In genomic region chrX:136779346-136779781, GRCh38 we compare ENCODE assay signal across 8 cellular contexts. TPM values are rescaled to one million over a fixed set of nuclear protein-coding genes. Genes with fewer than 3 reads are reported as not detected.
DNase-seq lines count a peak whose midpoint lies in the region; ATAC-seq and TF ChIP-seq lines count a peak whose summit lies in the region.

No MANE protein-coding gene starts in this region.

- H3K27ac Mint-ChIP-seq in activated T-helper 2 cell treated with anti-CD3 and anti-CD28 coated beads, Interferon-gamma antibody, Interleukin-2, Interleukin-4, amounts not matched to agents 10 μg/mL and 5 μg/mL and 100 μg/mL, durations not matched to agents 14 hours and 24 hours and 36 hours = peak overlapping the region; percentile 97

- no peaks in the 10 kb centered on the region for H3K9me3 Mint-ChIP-seq in activated T-helper 2 cell treated with anti-CD3 and anti-CD28 coated beads, Interferon-gamma antibody, Interleukin-2, Interleukin-4, amounts not matched to agents 10 μg/mL and 5 μg/mL and 100 μg/mL, durations not matched to agents 14 hours and 24 hours and 36 hours

- no peak for TF ChIP-seq CTCF in SK-N-SH (IDR thresholded peaks at IDR 0.05)
- no peak for TF ChIP-seq CTCF in spleen (IDR thresholded peaks at IDR 0.05 in 8 of 11, conservative IDR thresholded peaks at IDR 0.05 in 3 of 11)

- no peak overlapping the region for H3K27ac ChIP-seq in SK-N-SH (ENCODE audit: low read depth in 2 of 2, low read length in 1 of 2)
- H3K27ac ChIP-seq in spleen = peak overlapping the region; percentile 71 to 89 (median 85)

- no peak overlapping the region for H3K9ac ChIP-seq in SK-N-SH

- no peaks in the 10 kb centered on the region for H3K9me2 ChIP-seq in SK-N-SH

- H3K27me3 ChIP-seq in SK-N-SH (ENCODE audit: insufficient read depth) (no peaks in the 10 kb centered on the region), spleen (replicated peaks in 1 of 7) (no peaks in the 10 kb centered on the region)

- no peaks in the 10 kb centered on the region for H3K36me3 ChIP-seq in SK-N-SH (replicated peaks in 1 of 2; ENCODE audit: control insufficient read depth in 1 of 2, insufficient read depth in 2 of 2, low read length in 1 of 2)
- H3K36me3 ChIP-seq in spleen = no peaks in the 10 kb centered on the region

- H2AFZ ChIP-seq in SK-N-SH (ENCODE audit: low read depth) = peak overlapping the region; percentile 61; the same call in 1 of the 2 replicates

- no peaks in the 10 kb centered on the region for H3F3A ChIP-seq in SK-N-SH (replicated peaks; ENCODE audit: insufficient read depth)

- CTCF ChIA-PET in SK-N-SH (lab: Yijun Ruan, JAX) = interaction anchor here (1.2 kb wide), 1 partner anchor 11 kb away, joined by 3 read pairs; no protein-coding TSS in a partner anchor

- DNase-seq in SK-N-SH (no peak), spleen (no peak), DMS79 treated with DMSO at 0.1 percent for 48 hours (lab: John Stamatoyannopoulos, UW) (no peak), SW480 (ENCODE audit: low spot score) (no peak)
- DNase-seq in activated T-helper 2 cell treated with anti-CD3 and anti-CD28 coated beads, Interferon-gamma antibody, Interleukin-2, Interleukin-4, amounts not matched to agents 10 μg/mL and 5 μg/mL and 100 μg/mL, durations not matched to agents 14 hours and 24 hours and 36 hours (ENCODE audit: low spot score) = no peak

- H3K27me3 Mint-ChIP-seq in activated T-helper 2 cell treated with anti-CD3 and anti-CD28 coated beads, Interferon-gamma antibody, Interleukin-2, Interleukin-4, amounts not matched to agents 10 μg/mL and 5 μg/mL and 100 μg/mL, durations not matched to agents 14 hours and 24 hours and 36 hours (ENCODE audit: low read depth) = no peaks in the 10 kb centered on the region

- POLR2A ChIA-PET in SK-N-SH (lab: Yijun Ruan, JAX) = no interaction called here

- peak overlapping the region; percentile 90 for H3K4me3 Mint-ChIP-seq in activated T-helper 2 cell treated with anti-CD3 and anti-CD28 coated beads, Interferon-gamma antibody, Interleukin-2, Interleukin-4, amounts not matched to agents 10 μg/mL and 5 μg/mL and 100 μg/mL, durations not matched to agents 14 hours and 24 hours and 36 hours (ENCODE audit: low read depth)

- TF ChIP-seq POLR2A in spleen (IDR thresholded peaks at IDR 0.05) = no peak

- no peaks in the 10 kb centered on the region for H3K79me2 ChIP-seq in SK-N-SH (ENCODE audit: insufficient read depth)

- peaks cover 0 to 5% of the 10 kb centered on the region in 2 experiments; a peak in 1 of 4 replicates for H3K4me1 ChIP-seq in SK-N-SH (ENCODE audit: control insufficient read depth in 1 of 2, insufficient read depth in 2 of 2, low read depth in 1 of 2, low read length in 1 of 2)
- peaks cover 0 to 70% (median 26%) of the 10 kb centered on the region in 6 donors for H3K4me1 ChIP-seq in spleen

- H4K20me1 ChIP-seq in SK-N-SH (ENCODE audit: insufficient read depth) = no peaks in the 10 kb centered on the region

- TF ChIP-seq EP300 in SK-N-SH (IDR thresholded peaks at IDR 0.05; ENCODE audit: borderline replicate concordance in 1 of 2, low read depth in 1 of 2, low read length in 1 of 2) = no peak

- no peaks in the 10 kb centered on the region for H3K9me3 ChIP-seq in SK-N-SH
- H3K9me3 ChIP-seq in spleen = no peaks in the 10 kb centered on the region

- WGBS in SK-N-SH (ENCODE audit: low lambda C conversion rate) = 35% methylated on average over 4 of the region's 4 CpGs
- 0 to 33% (median 9%) methylated on average over 4 of the region's 4 CpGs for WGBS in spleen, 5 donors

- intact Hi-C loops in activated T-helper 2 cell treated with anti-CD3 and anti-CD28 coated beads, Interferon-gamma antibody, Interleukin-2, Interleukin-4, amounts not matched to agents 10 μg/mL and 5 μg/mL and 100 μg/mL, durations not matched to agents 14 hours and 24 hours and 36 hours (cut with micrococcal nuclease) = loop anchor here (2.0 to 5.0 kb wide), 4 partner anchors 15 to 158 kb away; no protein-coding TSS in a partner anchor
- intact Hi-C loops in spleen (cut with DNase I; ENCODE audit: low total_unique reads) = no loop called here

- no peak overlapping the region for H3K4me3 ChIP-seq in SK-N-SH (ENCODE audit: low read depth in 2 of 2, low read length in 1 of 2)
- peak overlapping the region in 6 of 8 donors; percentile 27 to 66 (median 38) for H3K4me3 ChIP-seq in spleen

- H3K4me2 ChIP-seq in SK-N-SH = 0 out of 2 replicates have a peak overlapping the region, but pooled peaks have one; percentile 7

- H3K4me1 Mint-ChIP-seq in activated T-helper 2 cell treated with anti-CD3 and anti-CD28 coated beads, Interferon-gamma antibody, Interleukin-2, Interleukin-4, amounts not matched to agents 10 μg/mL and 5 μg/mL and 100 μg/mL, durations not matched to agents 14 hours and 24 hours and 36 hours (ENCODE audit: low read depth) = peaks cover 65% of the 10 kb centered on the region

- H3K36me3 Mint-ChIP-seq in activated T-helper 2 cell treated with anti-CD3 and anti-CD28 coated beads, Interferon-gamma antibody, Interleukin-2, Interleukin-4, amounts not matched to agents 10 μg/mL and 5 μg/mL and 100 μg/mL, durations not matched to agents 14 hours and 24 hours and 36 hours (ENCODE audit: low read depth) = peaks cover 44% of the 10 kb centered on the region

- ATAC-seq in SK-N-SH treated with all-trans-retinoic acid at 6 μM for 48 hours (no peak), HG03460 (IDR thresholded peaks at IDR 0.05; ENCODE audit: unreplicated experiment) (peak; percentile 47), HG03039 (IDR thresholded peaks at IDR 0.05; ENCODE audit: unreplicated experiment) (no peak)

- TF ChIP-seq RAD21 in SK-N-SH (IDR thresholded peaks at IDR 0.05; ENCODE audit: low read length) = no peak

TF ChIP-seq in SK-N-SH, 30 proteins besides CTCF, POLR2A, EP300 and RAD21 (continues in another document):
- no peak for TF ChIP-seq GABPA (IDR thresholded peaks at IDR 0.05; ENCODE audit: low read depth)
- TF ChIP-seq FOXJ3 (CRISPR knock-in tag; IDR thresholded peaks at IDR 0.05) = no peak
- no peak for TF ChIP-seq FOXM1 (IDR thresholded peaks at IDR 0.05; ENCODE audit: low read depth)
- no peak for TF ChIP-seq TEAD4 (IDR thresholded peaks at IDR 0.05; ENCODE audit: borderline replicate concordance, insufficient read depth)
- no peak for TF ChIP-seq JUND (IDR thresholded peaks at IDR 0.05)

TF ChIP-seq in SK-N-SH treated with all-trans-retinoic acid at 6 μM for 48 hours, 23 proteins besides CTCF, POLR2A, EP300 and RAD21:
- TF ChIP-seq ZNF70 (CRISPR knock-in tag; IDR thresholded peaks at IDR 0.05) = no peak

RNA-seq across cellular contexts. Expression of gene ARHGEF6, which starts 1.4 kb away (rescaled TPM):
- polyA plus RNA-seq in SK-N-SH (2012; rRNA removed) (2.7 and 3.9 TPM in 2 replicates), spleen (10 to 100 TPM; 13.1 to 17.7 (median 16.4) TPM)
- polyA plus RNA-seq in SK-N-SH (2012; cell fraction: cytosol; rRNA removed) = 3.7 and 3.9 TPM in 2 replicates
- 3.3 and 5.4 TPM in 2 replicates for polyA plus RNA-seq in SK-N-SH (2012; cell fraction: nucleus; rRNA removed)
- total RNA-seq in activated T-helper 2 cell treated with anti-CD3 and anti-CD28 coated beads, Interferon-gamma antibody, Interleukin-2, Interleukin-4, amounts not matched to agents 10 μg/mL and 5 μg/mL and 100 μg/mL, durations not matched to agents 14 hours and 24 hours and 36 hours = 77.2 and 77.9 TPM in 2 replicates
- 10 to 100 TPM; 48.2 to 70.1 (median 63.7) TPM for total RNA-seq in spleen

Comparison
In these comparisons a context has a peak if more than half of its experiments do, and no peak if none do; other contexts are left out.
1. H3K27ac ChIP-seq: peak in spleen (8 of 8); none in SK-N-SH (0 of 2).
2. H3K4me3 ChIP-seq: peak in spleen (6 of 8); none in SK-N-SH (0 of 2).